ENCODE assay signal across 11 cellular contexts in genomic region chr17:39867891-39868553, GRCh38. TPM values are rescaled to one million over a fixed set of nuclear protein-coding genes. Genes with fewer than 3 reads are reported as not detected.
DNase-seq lines count a peak whose midpoint lies in the region; ATAC-seq lines count a peak whose summit lies in the region.
"Had no signal": no experiment of that assay in that cellular context is flagged by ENCODE, and none has a peak within 500 bp of the region (broad histone marks: within the 10 kb centered on the region; RNA-seq: fewer than 3 reads in every experiment).

A gene with protein sequence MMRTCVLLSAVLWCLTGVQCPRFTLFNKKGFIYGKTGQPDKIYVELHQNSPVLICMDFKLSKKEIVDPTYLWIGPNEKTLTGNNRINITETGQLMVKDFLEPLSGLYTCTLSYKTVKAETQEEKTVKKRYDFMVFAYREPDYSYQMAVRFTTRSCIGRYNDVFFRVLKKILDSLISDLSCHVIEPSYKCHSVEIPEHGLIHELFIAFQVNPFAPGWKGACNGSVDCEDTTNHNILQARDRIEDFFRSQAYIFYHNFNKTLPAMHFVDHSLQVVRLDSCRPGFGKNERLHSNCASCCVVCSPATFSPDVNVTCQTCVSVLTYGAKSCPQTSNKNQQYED (plus strand): TSS chr17:39868202. CDS start chr17:39868355, 153 bp downstream.

- H3K9me3 ChIP-seq in GM23248 (ENCODE audit: low read depth), result no peaks in the 10 kb centered on the region

- H3K27ac Mint-ChIP-seq in activated CD4-positive, alpha-beta memory T cell treated with anti-CD3 and anti-CD28 coated beads, Interleukin-2, amount 10 ng/mL, durations not matched to agents 7 days and 5 days, result peak within 1 kb of the TSS; percentile 88
- H3K27ac Mint-ChIP-seq in stimulated activated memory B cell treated with anti-CD40 and anti-IgM and Interleukin-4, amounts not matched to agents 10 μg/mL and 1 μg/mL and 100 μg/mL, for 72 hours, result peak within 1 kb of the TSS; percentile 99

- peak; percentile 4 for DNase-seq in GM23248
- peak; percentile 64 for DNase-seq in activated CD4-positive, alpha-beta memory T cell treated with anti-CD3 and anti-CD28 coated beads, Interleukin-2, amount 10 ng/mL, durations not matched to agents 7 days and 5 days
- DNase-seq in SW 1271 (lab: John Stamatoyannopoulos, UW), result no peak
- DNase-seq: foreskin melanocyte, occipital lobe had no signal

- H3K27me3 ChIP-seq in GM23248 (replicated peaks; ENCODE audit: insufficient read depth), result peaks cover 55% of the 10 kb centered on the region

- H3K27ac ChIP-seq in GM23248, result no peak within 1 kb of the TSS

- CTCF ChIA-PET in activated CD4-positive, alpha-beta memory T cell treated with anti-CD3 and anti-CD28 coated beads, Interleukin-2, amount 10 ng/mL, durations not matched to agents 7 days and 5 days (lab: Charles Lee), result interaction anchor here (1.0 to 1.1 kb wide), 2 partner anchors 75 to 113 kb away, joined by 3 read pairs; partner anchors contain the start of gene PSMD3

- in situ Hi-C loops in GM23248 (cut with MboI), result no loop called here

- H3K9me3 Mint-ChIP-seq in activated CD4-positive, alpha-beta memory T cell treated with anti-CD3 and anti-CD28 coated beads, Interleukin-2, amount 10 ng/mL, durations not matched to agents 7 days and 5 days, result peaks cover 2% of the 10 kb centered on the region
- H3K9me3 Mint-ChIP-seq in stimulated activated memory B cell treated with anti-CD40 and anti-IgM and Interleukin-4, amounts not matched to agents 10 μg/mL and 1 μg/mL and 100 μg/mL, for 72 hours, result no peaks in the 10 kb centered on the region

- H3K27me3 Mint-ChIP-seq in activated CD4-positive, alpha-beta memory T cell treated with anti-CD3 and anti-CD28 coated beads, Interleukin-2, amount 10 ng/mL, durations not matched to agents 7 days and 5 days, result no peaks in the 10 kb centered on the region
- no peaks in the 10 kb centered on the region for H3K27me3 Mint-ChIP-seq in stimulated activated memory B cell treated with anti-CD40 and anti-IgM and Interleukin-4, amounts not matched to agents 10 μg/mL and 1 μg/mL and 100 μg/mL, for 72 hours

- H3K36me3 ChIP-seq in GM23248 (ENCODE audit: low read depth), result no peaks in the 10 kb centered on the region

- H3K4me1 Mint-ChIP-seq in activated CD4-positive, alpha-beta memory T cell treated with anti-CD3 and anti-CD28 coated beads, Interleukin-2, amount 10 ng/mL, durations not matched to agents 7 days and 5 days, result peaks cover 52% of the 10 kb centered on the region
- peaks cover 61% of the 10 kb centered on the region for H3K4me1 Mint-ChIP-seq in stimulated activated memory B cell treated with anti-CD40 and anti-IgM and Interleukin-4, amounts not matched to agents 10 μg/mL and 1 μg/mL and 100 μg/mL, for 72 hours

- H3K4me3 Mint-ChIP-seq in activated CD4-positive, alpha-beta memory T cell treated with anti-CD3 and anti-CD28 coated beads, Interleukin-2, amount 10 ng/mL, durations not matched to agents 7 days and 5 days, result peak within 1 kb of the TSS; percentile 57
- peak within 1 kb of the TSS; percentile 90 for H3K4me3 Mint-ChIP-seq in stimulated activated memory B cell treated with anti-CD40 and anti-IgM and Interleukin-4, amounts not matched to agents 10 μg/mL and 1 μg/mL and 100 μg/mL, for 72 hours

- no peak within 1 kb of the TSS for H3K9ac ChIP-seq in GM23248

- no peaks in the 10 kb centered on the region for H3K36me3 Mint-ChIP-seq in activated CD4-positive, alpha-beta memory T cell treated with anti-CD3 and anti-CD28 coated beads, Interleukin-2, amount 10 ng/mL, durations not matched to agents 7 days and 5 days (ENCODE audit: low read depth)
- H3K36me3 Mint-ChIP-seq in stimulated activated memory B cell treated with anti-CD40 and anti-IgM and Interleukin-4, amounts not matched to agents 10 μg/mL and 1 μg/mL and 100 μg/mL, for 72 hours, result peaks cover 9% of the 10 kb centered on the region

- 23 to 24% methylated on average over 65 of the region's 67 CpGs for WGBS in GM23248 (ENCODE audit: low coverage in 1 of 2, low lambda C conversion rate in 2 of 2, missing lambda C conversion rate in 2 of 2), 2 experiments

- peak; percentile 33 for ATAC-seq in esophagus mucosa
- ATAC-seq in stimulated activated memory B cell treated with anti-CD40 and anti-IgM and Interleukin-4, amounts not matched to agents 10 μg/mL and 1 μg/mL and 100 μg/mL, for 72 hours, result peak; percentile 6
- no peak for ATAC-seq in HG03571 (IDR thresholded peaks at IDR 0.05; ENCODE audit: unreplicated experiment)
- ATAC-seq in HG03108 (IDR thresholded peaks at IDR 0.05; ENCODE audit: unreplicated experiment), result no peak
- ATAC-seq in GM18909 (IDR thresholded peaks at IDR 0.05; ENCODE audit: poor library complexity, unreplicated experiment), result no peak

- H4K20me1 ChIP-seq in GM23248 (ENCODE audit: insufficient read depth), result no peaks in the 10 kb centered on the region

- H3K9me2 ChIP-seq in GM23248 (ENCODE audit: insufficient read depth), result no peaks in the 10 kb centered on the region

- H3K79me2 ChIP-seq in GM23248 (ENCODE audit: insufficient read depth), result no peaks in the 10 kb centered on the region

- no peak within 1 kb of the TSS for H3K4me3 ChIP-seq in GM23248

- no peaks in the 10 kb centered on the region for H3K4me1 ChIP-seq in GM23248 (ENCODE audit: insufficient read depth)

- H2AFZ ChIP-seq in GM23248, result no peak within 1 kb of the TSS

- no peaks in the 10 kb centered on the region; the same call in 1 of the 2 replicates for H3F3A ChIP-seq in GM23248 (ENCODE audit: insufficient read depth)

- H3K4me2 ChIP-seq in GM23248 (ENCODE audit: unreplicated experiment), result no peak within 1 kb of the TSS

- POLR2A ChIA-PET in activated CD4-positive, alpha-beta memory T cell treated with anti-CD3 and anti-CD28 coated beads, Interleukin-2, amount 10 ng/mL, durations not matched to agents 7 days and 5 days (lab: Charles Lee), result interaction anchor here (1.0 kb wide), 5 partner anchors 59 to 113 kb away, joined by 3 to 5 read pairs (median 4); partner anchors contain the start of gene PSMD3

RNA-seq across cellular contexts. Expression of the gene that starts here (rescaled TPM):
- not detected in 2 replicates for total RNA-seq in GM23248 (2014; rRNA removed; shearing (Covaris generic))
- polyA plus RNA-seq in GM23248 (2016; fragmentation: Nextera tagmentation; extraction: Ambion mirVana), result not detected in 2 replicates
- total RNA-seq in activated CD4-positive, alpha-beta memory T cell treated with anti-CD3 and anti-CD28 coated beads, Interleukin-2, amount 10 ng/mL, durations not matched to agents 7 days and 5 days, result not detected
- total RNA-seq in esophagus mucosa, result not detected
- total RNA-seq: occipital lobe had no signal
- polyA plus RNA-seq: adipose tissue had no signal

Comparison
In these comparisons a context has a peak if more than half of its experiments do, and no peak if none do; other contexts are left out.
1. Peak in DNase-seq in GM23248; RNA of the gene not detected or under 1 TPM.
2. Peak in DNase-seq in activated CD4-positive, alpha-beta memory T cell treated with anti-CD3 and anti-CD28 coated beads, Interleukin-2, amount 10 ng/mL, durations not matched to agents 7 days and 5 days; RNA of the gene not detected or under 1 TPM.
3. Peak in ATAC-seq in esophagus mucosa; RNA of the gene not detected or under 1 TPM.